In genomic region chr14:34833545-34834523, GRCh38 we compare ENCODE assay signal across 1 cellular context.
TF ChIP-seq lines count a peak whose summit lies in the region.

No MANE protein-coding gene starts in this region.

TF ChIP-seq in HepG2, 621 proteins besides CTCF, POLR2A, EP300 and RAD21 (continues in another document):
- TF ChIP-seq ZNF574 (CRISPR knock-in tag; IDR thresholded peaks at IDR 0.05) (no peak), ZNF160 (CRISPR knock-in tag; IDR thresholded peaks at IDR 0.05) (no peak), ZNF773 (CRISPR knock-in tag; IDR thresholded peaks at IDR 0.05; ENCODE audit: borderline replicate concordance) (no peak), FOXK1 (CRISPR knock-in tag; IDR thresholded peaks at IDR 0.05; ENCODE audit: borderline replicate concordance, low read depth) (no peak), CEBPB (IDR thresholded peaks at IDR 0.05; ENCODE audit: borderline replicate concordance, low read depth, low read length) (peak; percentile 88), ZNF615 (CRISPR knock-in tag; IDR thresholded peaks at IDR 0.05; ENCODE audit: borderline replicate concordance) (no peak), NAIF1 (CRISPR knock-in tag; IDR thresholded peaks at IDR 0.05; ENCODE audit: borderline replicate concordance) (no peak), MAFF (IDR thresholded peaks at IDR 0.05; ENCODE audit: low read depth, low read length) (no peak), ARID5B (CRISPR knock-in tag; IDR thresholded peaks at IDR 0.05) (peak; percentile 26; the same call in 1 of the 2 replicates), SIX1 (CRISPR knock-in tag; IDR thresholded peaks at IDR 0.05; ENCODE audit: borderline replicate concordance) (no peak), THAP11 (CRISPR knock-in tag; IDR thresholded peaks at IDR 0.05) (peak; percentile 45; the same call in 1 of the 2 replicates), PHF20 (CRISPR knock-in tag; IDR thresholded peaks at IDR 0.05) (no peak), FOXA3 (CRISPR knock-in tag; IDR thresholded peaks at IDR 0.05) (peak; percentile 62; the same call in 1 of the 2 replicates), GATAD2A (CRISPR knock-in tag; IDR thresholded peaks at IDR 0.05) (peak; percentile 67; the same call in 1 of the 2 replicates), GTF2F1 (IDR thresholded peaks at IDR 0.05; ENCODE audit: low read length) (no peak), HOXA9 (CRISPR knock-in tag; IDR thresholded peaks at IDR 0.05; ENCODE audit: borderline replicate concordance) (no peak), ATF4 (CRISPR knock-in tag; IDR thresholded peaks at IDR 0.05) (peak in 1 of 2 experiments; percentile 81; a peak in 2 of 4 replicates), TOE1 (CRISPR knock-in tag; IDR thresholded peaks at IDR 0.05) (no peak), KLF6 (CRISPR knock-in tag; IDR thresholded peaks at IDR 0.05) (0 out of 2 replicates have a peak, but pooled peaks have one; percentile 35), ZNF562 (CRISPR knock-in tag; IDR thresholded peaks at IDR 0.05; ENCODE audit: borderline replicate concordance) (no peak), SMYD3 (CRISPR knock-in tag; IDR thresholded peaks at IDR 0.05) (no peak), CEBPG (CRISPR knock-in tag; IDR thresholded peaks at IDR 0.05) (peak; percentile 88), ZNF235 (CRISPR knock-in tag; IDR thresholded peaks at IDR 0.05; ENCODE audit: borderline replicate concordance) (no peak), NFKB2 (CRISPR knock-in tag; IDR thresholded peaks at IDR 0.05; ENCODE audit: borderline replicate concordance) (no peak), ZBTB38 (CRISPR knock-in tag; IDR thresholded peaks at IDR 0.05) (no peak), AKNA (CRISPR knock-in tag; IDR thresholded peaks at IDR 0.05; ENCODE audit: borderline replicate concordance) (no peak), RARG (CRISPR knock-in tag; IDR thresholded peaks at IDR 0.05; ENCODE audit: low read depth) (0 out of 2 replicates have a peak, but pooled peaks have one; percentile 34), RBFOX2 (IDR thresholded peaks at IDR 0.05; ENCODE audit: low read depth, low read length) (no peak), RXRB (CRISPR knock-in tag; IDR thresholded peaks at IDR 0.05; ENCODE audit: borderline replicate concordance) (0 out of 2 replicates have a peak, but pooled peaks have one; percentile 13)
- TF ChIP-seq, protein P1, sequence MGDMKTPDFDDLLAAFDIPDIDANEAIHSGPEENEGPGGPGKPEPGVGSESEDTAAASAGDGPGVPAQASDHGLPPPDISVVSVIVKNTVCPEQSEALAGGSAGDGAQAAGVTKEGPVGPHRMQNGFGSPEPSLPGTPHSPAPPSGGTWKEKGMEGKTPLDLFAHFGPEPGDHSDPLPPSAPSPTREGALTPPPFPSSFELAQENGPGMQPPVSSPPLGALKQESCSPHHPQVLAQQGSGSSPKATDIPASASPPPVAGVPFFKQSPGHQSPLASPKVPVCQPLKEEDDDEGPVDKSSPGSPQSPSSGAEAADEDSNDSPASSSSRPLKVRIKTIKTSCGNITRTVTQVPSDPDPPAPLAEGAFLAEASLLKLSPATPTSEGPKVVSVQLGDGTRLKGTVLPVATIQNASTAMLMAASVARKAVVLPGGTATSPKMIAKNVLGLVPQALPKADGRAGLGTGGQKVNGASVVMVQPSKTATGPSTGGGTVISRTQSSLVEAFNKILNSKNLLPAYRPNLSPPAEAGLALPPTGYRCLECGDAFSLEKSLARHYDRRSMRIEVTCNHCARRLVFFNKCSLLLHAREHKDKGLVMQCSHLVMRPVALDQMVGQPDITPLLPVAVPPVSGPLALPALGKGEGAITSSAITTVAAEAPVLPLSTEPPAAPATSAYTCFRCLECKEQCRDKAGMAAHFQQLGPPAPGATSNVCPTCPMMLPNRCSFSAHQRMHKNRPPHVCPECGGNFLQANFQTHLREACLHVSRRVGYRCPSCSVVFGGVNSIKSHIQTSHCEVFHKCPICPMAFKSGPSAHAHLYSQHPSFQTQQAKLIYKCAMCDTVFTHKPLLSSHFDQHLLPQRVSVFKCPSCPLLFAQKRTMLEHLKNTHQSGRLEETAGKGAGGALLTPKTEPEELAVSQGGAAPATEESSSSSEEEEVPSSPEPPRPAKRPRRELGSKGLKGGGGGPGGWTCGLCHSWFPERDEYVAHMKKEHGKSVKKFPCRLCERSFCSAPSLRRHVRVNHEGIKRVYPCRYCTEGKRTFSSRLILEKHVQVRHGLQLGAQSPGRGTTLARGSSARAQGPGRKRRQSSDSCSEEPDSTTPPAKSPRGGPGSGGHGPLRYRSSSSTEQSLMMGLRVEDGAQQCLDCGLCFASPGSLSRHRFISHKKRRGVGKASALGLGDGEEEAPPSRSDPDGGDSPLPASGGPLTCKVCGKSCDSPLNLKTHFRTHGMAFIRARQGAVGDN (CRISPR knock-in tag; IDR thresholded peaks at IDR 0.05) = no peak
- TF ChIP-seq, protein P2, sequence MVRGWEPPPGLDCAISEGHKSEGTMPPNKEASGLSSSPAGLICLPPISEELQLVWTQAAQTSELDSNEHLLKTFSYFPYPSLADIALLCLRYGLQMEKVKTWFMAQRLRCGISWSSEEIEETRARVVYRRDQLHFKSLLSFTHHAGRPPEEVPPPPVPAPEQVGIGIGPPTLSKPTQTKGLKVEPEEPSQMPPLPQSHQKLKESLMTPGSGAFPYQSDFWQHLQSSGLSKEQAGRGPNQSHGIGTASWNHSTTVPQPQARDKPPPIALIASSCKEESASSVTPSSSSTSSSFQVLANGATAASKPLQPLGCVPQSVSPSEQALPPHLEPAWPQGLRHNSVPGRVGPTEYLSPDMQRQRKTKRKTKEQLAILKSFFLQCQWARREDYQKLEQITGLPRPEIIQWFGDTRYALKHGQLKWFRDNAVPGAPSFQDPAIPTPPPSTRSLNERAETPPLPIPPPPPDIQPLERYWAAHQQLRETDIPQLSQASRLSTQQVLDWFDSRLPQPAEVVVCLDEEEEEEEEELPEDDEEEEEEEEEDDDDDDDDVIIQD (CRISPR knock-in tag; IDR thresholded peaks at IDR 0.05; ENCODE audit: low read depth) = peak; percentile 44; the same call in 1 of the 2 replicates
- TF ChIP-seq, protein P3, sequence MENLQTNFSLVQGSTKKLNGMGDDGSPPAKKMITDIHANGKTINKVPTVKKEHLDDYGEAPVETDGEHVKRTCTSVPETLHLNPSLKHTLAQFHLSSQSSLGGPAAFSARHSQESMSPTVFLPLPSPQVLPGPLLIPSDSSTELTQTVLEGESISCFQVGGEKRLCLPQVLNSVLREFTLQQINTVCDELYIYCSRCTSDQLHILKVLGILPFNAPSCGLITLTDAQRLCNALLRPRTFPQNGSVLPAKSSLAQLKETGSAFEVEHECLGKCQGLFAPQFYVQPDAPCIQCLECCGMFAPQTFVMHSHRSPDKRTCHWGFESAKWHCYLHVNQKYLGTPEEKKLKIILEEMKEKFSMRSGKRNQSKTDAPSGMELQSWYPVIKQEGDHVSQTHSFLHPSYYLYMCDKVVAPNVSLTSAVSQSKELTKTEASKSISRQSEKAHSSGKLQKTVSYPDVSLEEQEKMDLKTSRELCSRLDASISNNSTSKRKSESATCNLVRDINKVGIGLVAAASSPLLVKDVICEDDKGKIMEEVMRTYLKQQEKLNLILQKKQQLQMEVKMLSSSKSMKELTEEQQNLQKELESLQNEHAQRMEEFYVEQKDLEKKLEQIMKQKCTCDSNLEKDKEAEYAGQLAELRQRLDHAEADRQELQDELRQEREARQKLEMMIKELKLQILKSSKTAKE (CRISPR knock-in tag; IDR thresholded peaks at IDR 0.05; ENCODE audit: borderline replicate concordance) = no peak
- TF ChIP-seq, protein P4, sequence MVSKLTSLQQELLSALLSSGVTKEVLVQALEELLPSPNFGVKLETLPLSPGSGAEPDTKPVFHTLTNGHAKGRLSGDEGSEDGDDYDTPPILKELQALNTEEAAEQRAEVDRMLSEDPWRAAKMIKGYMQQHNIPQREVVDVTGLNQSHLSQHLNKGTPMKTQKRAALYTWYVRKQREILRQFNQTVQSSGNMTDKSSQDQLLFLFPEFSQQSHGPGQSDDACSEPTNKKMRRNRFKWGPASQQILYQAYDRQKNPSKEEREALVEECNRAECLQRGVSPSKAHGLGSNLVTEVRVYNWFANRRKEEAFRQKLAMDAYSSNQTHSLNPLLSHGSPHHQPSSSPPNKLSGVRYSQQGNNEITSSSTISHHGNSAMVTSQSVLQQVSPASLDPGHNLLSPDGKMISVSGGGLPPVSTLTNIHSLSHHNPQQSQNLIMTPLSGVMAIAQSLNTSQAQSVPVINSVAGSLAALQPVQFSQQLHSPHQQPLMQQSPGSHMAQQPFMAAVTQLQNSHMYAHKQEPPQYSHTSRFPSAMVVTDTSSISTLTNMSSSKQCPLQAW (CRISPR knock-in tag; IDR thresholded peaks at IDR 0.05) = no peak
